Comparison of ENCODE assay signal across 34 cellular contexts in genomic region chr12:50375802-50376201, GRCh38. TPM values are rescaled to one million over a fixed set of nuclear protein-coding genes. Genes with fewer than 3 reads are reported as not detected.
"Had no signal": no experiment of that assay in that cellular context is flagged by ENCODE, and none has a peak within 500 bp of the region (broad histone marks: within the 10 kb centered on the region; RNA-seq: fewer than 3 reads in every experiment).

No MANE protein-coding gene starts in this region.

- H3K9me3 ChIP-seq: ascending aorta, body of pancreas, Peyer's patch, SJCRH30, SK-N-SH had no signal

- DNase-seq: activated CD4-positive, alpha-beta memory T cell treated with anti-CD3 and anti-CD28 coated beads for 36 hours; activated CD4-positive, alpha-beta T cell treated with anti-CD3 and anti-CD28 coated beads, Interleukin-2, amount 10 ng/mL, durations not matched to agents 7 days and 5 days; activated CD4-positive, CD25-positive, alpha-beta regulatory T cell; activated CD8-positive, alpha-beta memory T cell treated with anti-CD3 and anti-CD28 coated beads for 24 hours; activated effector memory CD4-positive, alpha-beta T cell treated with anti-CD3 and anti-CD28 coated beads, Interleukin-2, amount 50 U/mL, for 16 hours; activated naive CD4-positive, alpha-beta T cell treated with Interleukin-2 at 50 U/mL for 16 hours; activated naive CD8-positive, alpha-beta T cell treated with anti-CD3 and anti-CD28 coated beads, Interleukin-2, amount 50 U/mL, for 24 hours; activated T-cell treated with anti-CD3 and anti-CD28 coated beads, Interleukin-2, amount 50 U/mL, for 4 hours; amniotic stem cell; body of pancreas; Kasumi-1; KBM-7; MV-4-11; NCI-H1092 treated with DMSO at 0.1 percent for 48 hours; NCI-H1436; NCI-H1694 treated with DMSO at 0.1 percent for 48 hours; NCI-H2029 treated with DMSO at 0.1 percent for 48 hours; NCI-H345; NCI-H510A; NCI-H526 treated with DMSO at 0.1 percent for 48 hours; NCI-H82; OCI-M1; Peyer's patch; Right ventricle myocardium superior; SJCRH30; SK-N-SH; T-helper 1 cell had no signal

- H3K9ac ChIP-seq: SK-N-SH had no signal

- H3K4me2 ChIP-seq: SK-N-SH had no signal

- ATAC-seq: activated naive CD4-positive, alpha-beta T cell treated with anti-CD3 and anti-CD28 coated beads, Interleukin-2, amount 50 U/mL, for 72 hours; activated naive CD8-positive, alpha-beta T cell treated with anti-CD3 and anti-CD28 coated beads, Interleukin-2, amount 50 U/mL, for 24 hours; activated T-cell treated with anti-CD3 and anti-CD28 coated beads, Interleukin-2, amount 50 U/mL, for 4 hours; body of pancreas had no signal

- H3K27me3 ChIP-seq: ascending aorta, body of pancreas, cardiac muscle cell, Peyer's patch, SJCRH30 had no signal

- H3K4me1 ChIP-seq: ascending aorta, body of pancreas, Peyer's patch had no signal

- H3K27ac ChIP-seq: ascending aorta, body of pancreas, cardiac muscle cell, Peyer's patch, RWPE1, SJCRH30, VCaP had no signal

- H3K36me3 ChIP-seq: ascending aorta, cardiac muscle cell, Peyer's patch, SJCRH30 had no signal

- H3K9me2 ChIP-seq: SK-N-SH had no signal

- H3K4me3 ChIP-seq: ascending aorta, body of pancreas, cardiac muscle cell, Peyer's patch, SJCRH30 had no signal

RNA-seq across cellular contexts. Expression of gene FAM186A, which starts 20.6 kb away (rescaled TPM):
- total RNA-seq: activated CD4-positive, alpha-beta memory T cell treated with anti-CD3 and anti-CD28 coated beads for 36 hours; activated CD4-positive, alpha-beta T cell treated with anti-CD3 and anti-CD28 coated beads, Interleukin-2, amount 10 ng/mL, durations not matched to agents 7 days and 5 days; activated T-cell treated with anti-CD3 and anti-CD28 coated beads, Interleukin-2, amount 50 U/mL, for 4 hours; ascending aorta; body of pancreas; cardiac muscle cell; M059J; Peyer's patch; Right ventricle myocardium superior; T-helper 2 cell treated with Interferon-gamma antibody and Interleukin-4, amounts not matched to agents 100 ng/mL and 5 ng/mL, for 36 hours had no signal
- polyA plus RNA-seq: SK-N-SH had no signal
